1 cellular context compared by ENCODE assay signal in the genomic region with DNA sequence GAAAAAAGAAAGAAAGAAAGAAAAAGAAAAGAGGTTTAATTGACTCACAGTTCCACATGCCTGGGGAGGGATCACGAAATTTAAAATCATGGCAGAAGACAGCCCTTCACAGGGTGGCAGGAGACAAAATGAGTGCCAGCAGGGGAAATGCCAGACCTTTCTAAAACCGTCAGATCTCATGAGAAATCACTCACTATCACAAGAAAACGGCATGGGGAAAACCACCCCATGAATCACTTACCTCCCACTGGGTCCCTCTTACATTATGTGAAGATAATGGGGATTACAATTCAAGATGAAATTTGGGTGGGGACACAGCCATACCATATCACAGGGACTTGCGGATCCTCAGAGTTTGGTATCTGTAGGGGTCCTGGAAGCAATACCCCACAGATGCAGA.
TF ChIP-seq lines count a peak whose summit lies in the region.

No MANE protein-coding gene starts in this region.

TF ChIP-seq in GM23338, 12 proteins besides CTCF, POLR2A, EP300 and RAD21 (continued from another document):
- TF ChIP-seq, protein P1, sequence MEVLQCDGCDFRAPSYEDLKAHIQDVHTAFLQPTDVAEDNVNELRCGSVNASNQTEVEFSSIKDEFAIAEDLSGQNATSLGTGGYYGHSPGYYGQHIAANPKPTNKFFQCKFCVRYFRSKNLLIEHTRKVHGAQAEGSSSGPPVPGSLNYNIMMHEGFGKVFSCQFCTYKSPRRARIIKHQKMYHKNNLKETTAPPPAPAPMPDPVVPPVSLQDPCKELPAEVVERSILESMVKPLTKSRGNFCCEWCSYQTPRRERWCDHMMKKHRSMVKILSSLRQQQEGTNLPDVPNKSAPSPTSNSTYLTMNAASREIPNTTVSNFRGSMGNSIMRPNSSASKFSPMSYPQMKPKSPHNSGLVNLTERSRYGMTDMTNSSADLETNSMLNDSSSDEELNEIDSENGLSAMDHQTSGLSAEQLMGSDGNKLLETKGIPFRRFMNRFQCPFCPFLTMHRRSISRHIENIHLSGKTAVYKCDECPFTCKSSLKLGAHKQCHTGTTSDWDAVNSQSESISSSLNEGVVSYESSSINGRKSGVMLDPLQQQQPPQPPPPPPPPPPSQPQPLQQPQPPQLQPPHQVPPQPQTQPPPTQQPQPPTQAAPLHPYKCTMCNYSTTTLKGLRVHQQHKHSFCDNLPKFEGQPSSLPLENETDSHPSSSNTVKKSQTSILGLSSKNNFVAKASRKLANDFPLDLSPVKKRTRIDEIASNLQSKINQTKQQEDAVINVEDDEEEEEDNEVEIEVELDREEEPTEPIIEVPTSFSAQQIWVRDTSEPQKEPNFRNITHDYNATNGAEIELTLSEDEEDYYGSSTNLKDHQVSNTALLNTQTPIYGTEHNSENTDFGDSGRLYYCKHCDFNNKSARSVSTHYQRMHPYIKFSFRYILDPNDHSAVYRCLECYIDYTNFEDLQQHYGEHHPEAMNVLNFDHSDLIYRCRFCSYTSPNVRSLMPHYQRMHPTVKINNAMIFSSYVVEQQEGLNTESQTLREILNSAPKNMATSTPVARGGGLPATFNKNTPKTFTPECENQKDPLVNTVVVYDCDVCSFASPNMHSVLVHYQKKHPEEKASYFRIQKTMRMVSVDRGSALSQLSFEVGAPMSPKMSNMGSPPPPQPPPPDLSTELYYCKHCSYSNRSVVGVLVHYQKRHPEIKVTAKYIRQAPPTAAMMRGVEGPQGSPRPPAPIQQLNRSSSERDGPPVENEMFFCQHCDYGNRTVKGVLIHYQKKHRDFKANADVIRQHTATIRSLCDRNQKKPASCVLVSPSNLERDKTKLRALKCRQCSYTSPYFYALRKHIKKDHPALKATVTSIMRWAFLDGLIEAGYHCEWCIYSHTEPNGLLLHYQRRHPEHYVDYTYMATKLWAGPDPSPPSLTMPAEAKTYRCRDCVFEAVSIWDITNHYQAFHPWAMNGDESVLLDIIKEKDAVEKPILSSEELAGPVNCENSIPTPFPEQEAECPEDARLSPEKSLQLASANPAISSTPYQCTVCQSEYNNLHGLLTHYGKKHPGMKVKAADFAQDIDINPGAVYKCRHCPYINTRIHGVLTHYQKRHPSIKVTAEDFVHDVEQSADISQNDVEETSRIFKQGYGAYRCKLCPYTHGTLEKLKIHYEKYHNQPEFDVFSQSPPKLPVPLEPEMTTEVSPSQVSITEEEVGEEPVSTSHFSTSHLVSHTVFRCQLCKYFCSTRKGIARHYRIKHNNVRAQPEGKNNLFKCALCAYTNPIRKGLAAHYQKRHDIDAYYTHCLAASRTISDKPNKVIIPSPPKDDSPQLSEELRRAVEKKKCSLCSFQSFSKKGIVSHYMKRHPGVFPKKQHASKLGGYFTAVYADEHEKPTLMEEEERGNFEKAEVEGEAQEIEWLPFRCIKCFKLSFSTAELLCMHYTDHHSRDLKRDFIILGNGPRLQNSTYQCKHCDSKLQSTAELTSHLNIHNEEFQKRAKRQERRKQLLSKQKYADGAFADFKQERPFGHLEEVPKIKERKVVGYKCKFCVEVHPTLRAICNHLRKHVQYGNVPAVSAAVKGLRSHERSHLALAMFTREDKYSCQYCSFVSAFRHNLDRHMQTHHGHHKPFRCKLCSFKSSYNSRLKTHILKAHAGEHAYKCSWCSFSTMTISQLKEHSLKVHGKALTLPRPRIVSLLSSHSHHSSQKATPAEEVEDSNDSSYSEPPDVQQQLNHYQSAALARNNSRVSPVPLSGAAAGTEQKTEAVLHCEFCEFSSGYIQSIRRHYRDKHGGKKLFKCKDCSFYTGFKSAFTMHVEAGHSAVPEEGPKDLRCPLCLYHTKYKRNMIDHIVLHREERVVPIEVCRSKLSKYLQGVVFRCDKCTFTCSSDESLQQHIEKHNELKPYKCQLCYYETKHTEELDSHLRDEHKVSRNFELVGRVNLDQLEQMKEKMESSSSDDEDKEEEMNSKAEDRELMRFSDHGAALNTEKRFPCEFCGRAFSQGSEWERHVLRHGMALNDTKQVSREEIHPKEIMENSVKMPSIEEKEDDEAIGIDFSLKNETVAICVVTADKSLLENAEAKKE (CRISPR knock-in tag; IDR thresholded peaks at IDR 0.05), result no peak
- no peak for TF ChIP-seq POLR2AphosphoS5 (IDR thresholded peaks at IDR 0.05; ENCODE audit: low read depth)
- TF ChIP-seq NANOG (IDR thresholded peaks at IDR 0.05; ENCODE audit: borderline replicate concordance), result no peak
- no peak for TF ChIP-seq EZH2phosphoT487 (IDR thresholded peaks at IDR 0.05; ENCODE audit: unreplicated experiment)
- no peak for TF ChIP-seq ZNF114 (CRISPR knock-in tag; IDR thresholded peaks at IDR 0.05)
- no peak for TF ChIP-seq ZNF331 (CRISPR knock-in tag; IDR thresholded peaks at IDR 0.05; ENCODE audit: low read depth)
- TF ChIP-seq, protein P2, sequence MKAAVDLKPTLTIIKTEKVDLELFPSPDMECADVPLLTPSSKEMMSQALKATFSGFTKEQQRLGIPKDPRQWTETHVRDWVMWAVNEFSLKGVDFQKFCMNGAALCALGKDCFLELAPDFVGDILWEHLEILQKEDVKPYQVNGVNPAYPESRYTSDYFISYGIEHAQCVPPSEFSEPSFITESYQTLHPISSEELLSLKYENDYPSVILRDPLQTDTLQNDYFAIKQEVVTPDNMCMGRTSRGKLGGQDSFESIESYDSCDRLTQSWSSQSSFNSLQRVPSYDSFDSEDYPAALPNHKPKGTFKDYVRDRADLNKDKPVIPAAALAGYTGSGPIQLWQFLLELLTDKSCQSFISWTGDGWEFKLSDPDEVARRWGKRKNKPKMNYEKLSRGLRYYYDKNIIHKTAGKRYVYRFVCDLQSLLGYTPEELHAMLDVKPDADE (IDR thresholded peaks at IDR 0.05), result no peak
- TF ChIP-seq JUNB (IDR thresholded peaks at IDR 0.05; ENCODE audit: unreplicated experiment), result no peak
- TF ChIP-seq STAT1 (IDR thresholded peaks at IDR 0.05; ENCODE audit: unreplicated experiment), result no peak
